In genomic region chrX:131763674-131764073, GRCh38 we compare ENCODE assay signal across 9 cellular contexts.
DNase-seq lines count a peak whose midpoint lies in the region; FAIRE-seq and TF ChIP-seq lines count a peak whose summit lies in the region.
"Had no signal": no experiment of that assay in that cellular context is flagged by ENCODE, and none has a peak within 500 bp of the region (broad histone marks: within the 10 kb centered on the region; RNA-seq: fewer than 3 reads in every experiment).

No MANE protein-coding gene starts in this region.

- H3K27me3 ChIP-seq in colonic mucosa (no peaks in the 10 kb centered on the region), skeletal muscle satellite cell (ENCODE audit: control insufficient read depth, insufficient read depth, low read length) (no peaks in the 10 kb centered on the region)

- H3K36me3 ChIP-seq in colonic mucosa (no peaks in the 10 kb centered on the region), skeletal muscle satellite cell (ENCODE audit: insufficient read depth, low read length) (no peaks in the 10 kb centered on the region)

- peak; percentile 43 for TF ChIP-seq CTCF in colonic mucosa (IDR thresholded peaks at IDR 0.05)

- H3K4me1 ChIP-seq in colonic mucosa (no peaks in the 10 kb centered on the region), skeletal muscle satellite cell (ENCODE audit: control insufficient read depth, insufficient read depth, low read length) (no peaks in the 10 kb centered on the region)

- FAIRE-seq in H54 (lab: Jason Lieb, UNC), result no peak

- no peak overlapping the region for H3K27ac ChIP-seq in colonic mucosa

- intact Hi-C loops in colonic mucosa (cut with DNase I), result no loop called here

- peak; percentile 81 for DNase-seq in activated CD8-positive, alpha-beta memory T cell treated with anti-CD3 and anti-CD28 coated beads, Interleukin-2, amount 50 U/mL, for 1 hour (ENCODE audit: extremely low read depth)
- no peak for DNase-seq in activated CD8-positive, alpha-beta memory T cell treated with anti-CD3 and anti-CD28 coated beads, Interleukin-2, amount 50 U/mL, for 48 hours
- DNase-seq in LHCN-M2 (ENCODE audit: low read depth) (peak; percentile 35), colonic mucosa (peak; percentile 89), GOT3 (lab: John Stamatoyannopoulos, UW) (no peak), H54 (ENCODE audit: insufficient read length, low spot score) (no peak)
- no peak for DNase-seq in stimulated activated CD4-positive, alpha-beta T cell treated with anti-CD3 and anti-CD28 coated beads, Interleukin-4, amount 100 ng/mL, for 24 hours
- DNase-seq: DND-41 had no signal

- H3K9me3 ChIP-seq in colonic mucosa (no peaks in the 10 kb centered on the region), skeletal muscle satellite cell (replicated peaks; ENCODE audit: low read length) (no peaks in the 10 kb centered on the region)

- H3K4me3 ChIP-seq in colonic mucosa (peak overlapping the region; percentile 33), skeletal muscle satellite cell (ENCODE audit: low read length) (peak overlapping the region; percentile 66)

- no peak for TF ChIP-seq POLR2A in H54 (IDR thresholded peaks at IDR 0.05; ENCODE audit: low read depth, low read length)

- H3K4me2 ChIP-seq in skeletal muscle satellite cell (ENCODE audit: low read length), result peak overlapping the region; percentile 77

- H3K9ac ChIP-seq in colonic mucosa (ENCODE audit: low read depth in 2 of 2, low read length in 2 of 2) (peak overlapping the region in 1 of 2 donors; percentile 29), skeletal muscle satellite cell (ENCODE audit: low read depth, low read length) (no peak overlapping the region)

Comparison
In these comparisons a context has a peak if more than half of its experiments do, and no peak if none do; other contexts are left out.
1. DNase-seq: peak in activated CD8-positive, alpha-beta memory T cell treated with anti-CD3 and anti-CD28 coated beads, Interleukin-2, amount 50 U/mL, for 1 hour (single experiment), LHCN-M2 (single experiment) and colonic mucosa (single experiment); none in activated CD8-positive, alpha-beta memory T cell treated with anti-CD3 and anti-CD28 coated beads, Interleukin-2, amount 50 U/mL, for 48 hours (single experiment), GOT3 (single experiment), H54 (single experiment) and stimulated activated CD4-positive, alpha-beta T cell treated with anti-CD3 and anti-CD28 coated beads, Interleukin-4, amount 100 ng/mL, for 24 hours (single experiment).